In the genomic region with DNA sequence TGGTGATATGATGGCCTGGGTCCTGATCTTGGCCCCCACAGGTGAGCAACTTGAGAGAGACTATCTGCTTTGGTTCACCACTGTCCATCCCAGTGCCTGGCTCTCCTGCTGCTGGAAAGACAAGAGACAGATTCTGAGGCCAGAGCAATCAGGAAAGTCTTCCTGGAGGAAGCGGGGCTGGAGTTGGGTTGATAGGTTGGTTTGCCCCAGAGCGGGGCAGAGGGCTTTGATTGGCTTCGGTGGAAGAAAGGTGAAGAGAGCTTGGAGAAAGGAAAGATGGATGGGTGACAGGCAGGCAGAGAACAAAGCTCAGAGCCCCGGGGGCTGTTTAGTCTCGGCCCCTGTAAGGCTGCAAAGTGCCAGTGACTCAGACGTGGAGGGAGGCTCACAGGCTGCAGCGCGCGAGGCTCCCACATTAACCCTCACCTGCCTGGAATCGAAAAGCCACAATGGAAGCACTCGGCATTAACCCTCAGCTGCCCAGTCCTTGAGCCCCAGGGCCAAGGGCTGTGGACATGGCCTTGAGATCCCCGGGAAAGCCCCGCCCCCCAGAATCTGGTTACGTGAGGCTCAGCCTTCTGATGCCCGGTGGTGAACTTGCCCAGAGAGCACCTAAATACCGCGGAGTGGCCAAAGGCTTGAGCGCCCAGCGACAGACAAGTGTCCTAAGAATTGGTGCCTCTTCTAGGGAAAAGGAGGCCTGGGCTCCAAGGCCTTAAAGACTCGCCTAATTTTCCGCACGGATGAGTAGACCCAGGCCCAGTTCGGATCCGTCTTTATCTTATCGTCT, we compare ENCODE assay signal across 8 cellular contexts. TPM values are rescaled to one million over a fixed set of nuclear protein-coding genes. Genes with fewer than 3 reads are reported as not detected.
DNase-seq lines count a peak whose midpoint lies in the region; ATAC-seq and TF ChIP-seq lines count a peak whose summit lies in the region.

No MANE protein-coding gene starts in this region.

- no peaks in the 10 kb centered on the region for H3K9me3 ChIP-seq in iPS-20b (ENCODE audit: insufficient read depth, low read depth, low read length)
- no peaks in the 10 kb centered on the region for H3K9me3 ChIP-seq in skeletal muscle tissue (ENCODE audit: control insufficient read depth in 3 of 3, low read length in 3 of 3)

- H3K4me1 ChIP-seq in iPS-20b (ENCODE audit: insufficient read depth, low read length) (peaks cover 3% of the 10 kb centered on the region; the same call in 1 of the 2 replicates), skeletal muscle tissue (ENCODE audit: control insufficient read depth in 3 of 3, insufficient read depth in 3 of 3, low read length in 3 of 3) (peaks cover 21 to 25% (median 22%) of the 10 kb centered on the region in 3 donors)

- H3K36me3 ChIP-seq in iPS-20b (ENCODE audit: insufficient read depth, low read depth, low read length) (no peaks in the 10 kb centered on the region), skeletal muscle tissue (ENCODE audit: control insufficient read depth in 3 of 3, insufficient read depth in 3 of 3, low read length in 3 of 3) (no peaks in the 10 kb centered on the region)

- peak overlapping the region; percentile 86 for H3K4me3 ChIP-seq in iPS-20b (ENCODE audit: low read length)
- peak overlapping the region; percentile 62 to 83 (median 79) for H3K4me3 ChIP-seq in skeletal muscle tissue (ENCODE audit: low read length in 3 of 3)

- TF ChIP-seq POLR2A in erythroblast (IDR thresholded peaks at IDR 0.05; ENCODE audit: low read length) = no peak

- peaks cover 39% of the 10 kb centered on the region for H3K27me3 ChIP-seq in iPS-20b (ENCODE audit: insufficient read depth, low read length)
- no peaks in the 10 kb centered on the region for H3K27me3 ChIP-seq in skeletal muscle tissue (ENCODE audit: control insufficient read depth in 3 of 3, insufficient read depth in 3 of 3, low read length in 3 of 3)

- H3K9ac ChIP-seq in iPS-20b (ENCODE audit: low read depth, low read length) (peak overlapping the region; percentile 64; the same call in 1 of the 2 replicates), skeletal muscle tissue (ENCODE audit: low read depth in 1 of 3, low read length in 3 of 3) (peak overlapping the region; percentile 83 to 87 (median 83))

- DNase-seq in AG20443 (ENCODE audit: low spot score) (peak; percentile 65), HT1080 (ENCODE audit: low read depth) (peak; percentile 69), amniotic epithelial cell (ENCODE audit: low read depth) (peak; percentile 87), erythroblast (lab: John Stamatoyannopoulos, UW) (no peak)

- H3K27ac ChIP-seq in iPS-20b (ENCODE audit: low read length) (no peak overlapping the region), skeletal muscle tissue (ENCODE audit: low read depth, low read length) (peak overlapping the region; percentile 47)

- ATAC-seq in GM21515 (IDR thresholded peaks at IDR 0.05; ENCODE audit: unreplicated experiment) (no peak), GM21576 (IDR thresholded peaks at IDR 0.05; ENCODE audit: unreplicated experiment) (no peak)

RNA-seq across cellular contexts. Expression of a gene that starts 1.0 kb away (rescaled TPM):
- total RNA-seq in HT1080 (2014; rRNA removed; shearing (Covaris generic)) = 36.1 and 51.5 TPM in 2 replicates
- polyA plus RNA-seq in HT1080 (2015; cell fraction: cytosol; rRNA removed) = 51.9 and 61.3 TPM in 2 replicates
- 19.6 and 20.4 TPM in 2 replicates for polyA plus RNA-seq in HT1080 (2015; cell fraction: nucleus; rRNA removed)
- 8.9 TPM for total RNA-seq in skeletal muscle tissue

Comparison
In these comparisons a context has a peak if more than half of its experiments do, and no peak if none do; other contexts are left out.
1. DNase-seq: peak in AG20443 (single experiment), HT1080 (single experiment) and amniotic epithelial cell (single experiment); none in erythroblast (0 of 2).